10 cellular contexts compared by ENCODE assay signal in genomic region chr6:165986647-165987482, GRCh38.
DNase-seq lines count a peak whose midpoint lies in the region; ATAC-seq and TF ChIP-seq lines count a peak whose summit lies in the region.
"Had no signal": no experiment of that assay in that cellular context is flagged by ENCODE, and none has a peak within 500 bp of the region (broad histone marks: within the 10 kb centered on the region; RNA-seq: fewer than 3 reads in every experiment).

No MANE protein-coding gene starts in this region.

- intact Hi-C loops in activated CD4-positive, alpha-beta memory T cell treated with anti-CD3 and anti-CD28 coated beads for 36 hours (cut with micrococcal nuclease) = no loop called here
- intact Hi-C loops in upper lobe of right lung (cut with DNase I) = no loop called here

- H3K27ac ChIP-seq in ACC112 (ENCODE audit: low read depth, low read length) (peak overlapping the region; percentile 57; the same call in 1 of the 2 replicates), upper lobe of right lung (no peak overlapping the region)
- H3K27ac ChIP-seq: SK-N-MC had no signal

- H3K4me1 Mint-ChIP-seq in nephron = peaks cover 35% of the 10 kb centered on the region
- H3K4me1 Mint-ChIP-seq in activated CD4-positive, alpha-beta memory T cell treated with anti-CD3 and anti-CD28 coated beads for 36 hours (ENCODE audit: low read depth) = peaks cover 9% of the 10 kb centered on the region

- ATAC-seq in upper lobe of right lung (no peak), GM18511 (IDR thresholded peaks at IDR 0.05; ENCODE audit: unreplicated experiment) (no peak)

- peak overlapping the region; percentile 87 to 89 (median 87) for H3K4me3 Mint-ChIP-seq in nephron
- no peak overlapping the region for H3K4me3 Mint-ChIP-seq in activated CD4-positive, alpha-beta memory T cell treated with anti-CD3 and anti-CD28 coated beads for 36 hours

- H3K27me3 ChIP-seq in ACC112 (ENCODE audit: insufficient read depth, low read length) (peaks cover 49% of the 10 kb centered on the region), MG63 (peaks cover 7% of the 10 kb centered on the region; the same call in 1 of the 2 replicates), upper lobe of right lung (peaks cover 32% of the 10 kb centered on the region)

- no peaks in the 10 kb centered on the region for H3K79me2 ChIP-seq in ACC112 (ENCODE audit: control insufficient read depth, insufficient read depth, low read length, unreplicated experiment)

- H2AFZ ChIP-seq in ACC112 (ENCODE audit: low read length, unreplicated experiment) = peak overlapping the region; percentile 76

- TF ChIP-seq CTCF in epithelial cell of proximal tubule (conservative IDR thresholded peaks at IDR 0.05; ENCODE audit: low read depth, low read length) = no peak
- no peak for TF ChIP-seq CTCF in nephron (IDR thresholded peaks at IDR 0.05; ENCODE audit: unreplicated experiment in 3 of 3)
- no peak for TF ChIP-seq CTCF in upper lobe of right lung (IDR thresholded peaks at IDR 0.05)

- no peaks in the 10 kb centered on the region for H3K36me3 Mint-ChIP-seq in nephron (ENCODE audit: low read depth)
- no peaks in the 10 kb centered on the region for H3K36me3 Mint-ChIP-seq in activated CD4-positive, alpha-beta memory T cell treated with anti-CD3 and anti-CD28 coated beads for 36 hours
- H3K36me3 Mint-ChIP-seq: CD4-positive, CD25-positive, alpha-beta regulatory T cell had no signal

- no peaks in the 10 kb centered on the region for H3K9me3 ChIP-seq in MG63
- H3K9me3 ChIP-seq in upper lobe of right lung = no peaks in the 10 kb centered on the region

- POLR2A ChIA-PET in activated CD4-positive, alpha-beta memory T cell treated with anti-CD3 and anti-CD28 coated beads for 36 hours (lab: Charles Lee) = no interaction called here

- DNase-seq in MG63 = peak; percentile 53
- DNase-seq in epithelial cell of proximal tubule (ENCODE audit: low read depth) = no peak
- no peak for DNase-seq in activated CD4-positive, alpha-beta memory T cell treated with anti-CD3 and anti-CD28 coated beads for 36 hours
- no peak for DNase-seq in NCI-H128 (lab: John Stamatoyannopoulos, UW; ENCODE audit: unreplicated experiment)
- DNase-seq in upper lobe of right lung = no peak
- DNase-seq: CD4-positive, CD25-positive, alpha-beta regulatory T cell had no signal

- H3K27ac Mint-ChIP-seq in nephron = no peak overlapping the region
- no peak overlapping the region for H3K27ac Mint-ChIP-seq in activated CD4-positive, alpha-beta memory T cell treated with anti-CD3 and anti-CD28 coated beads for 36 hours
- H3K27ac Mint-ChIP-seq: CD4-positive, CD25-positive, alpha-beta regulatory T cell had no signal

- H3K4me3 ChIP-seq in ACC112 (ENCODE audit: low read depth, low read length) (peak overlapping the region; percentile 91), MG63 (peak overlapping the region; percentile 55), epithelial cell of proximal tubule (ENCODE audit: low read depth, low read length) (peak overlapping the region; percentile 64), upper lobe of right lung (no peak overlapping the region)
- H3K4me3 ChIP-seq: SK-N-MC had no signal

- H3K9me3 Mint-ChIP-seq in nephron = peaks cover 3% of the 10 kb centered on the region
- no peaks in the 10 kb centered on the region for H3K9me3 Mint-ChIP-seq in activated CD4-positive, alpha-beta memory T cell treated with anti-CD3 and anti-CD28 coated beads for 36 hours

- peaks cover 5% of the 10 kb centered on the region for H3K4me1 ChIP-seq in ACC112 (ENCODE audit: control insufficient read depth, insufficient read depth, low read length, unreplicated experiment)
- H3K4me1 ChIP-seq in upper lobe of right lung = peaks cover 4% of the 10 kb centered on the region

- H3K36me3 ChIP-seq in ACC112 (ENCODE audit: insufficient read depth, low read length) (no peaks in the 10 kb centered on the region), MG63 (no peaks in the 10 kb centered on the region), upper lobe of right lung (no peaks in the 10 kb centered on the region)

- CTCF ChIA-PET in activated CD4-positive, alpha-beta memory T cell treated with anti-CD3 and anti-CD28 coated beads for 36 hours (lab: Charles Lee) = no interaction called here

- peaks cover 87% of the 10 kb centered on the region for H3K27me3 Mint-ChIP-seq in nephron (ENCODE audit: low read depth)
- H3K27me3 Mint-ChIP-seq in activated CD4-positive, alpha-beta memory T cell treated with anti-CD3 and anti-CD28 coated beads for 36 hours = peaks cover 47% of the 10 kb centered on the region
